9 cellular contexts compared by ENCODE assay signal in the genomic region with DNA sequence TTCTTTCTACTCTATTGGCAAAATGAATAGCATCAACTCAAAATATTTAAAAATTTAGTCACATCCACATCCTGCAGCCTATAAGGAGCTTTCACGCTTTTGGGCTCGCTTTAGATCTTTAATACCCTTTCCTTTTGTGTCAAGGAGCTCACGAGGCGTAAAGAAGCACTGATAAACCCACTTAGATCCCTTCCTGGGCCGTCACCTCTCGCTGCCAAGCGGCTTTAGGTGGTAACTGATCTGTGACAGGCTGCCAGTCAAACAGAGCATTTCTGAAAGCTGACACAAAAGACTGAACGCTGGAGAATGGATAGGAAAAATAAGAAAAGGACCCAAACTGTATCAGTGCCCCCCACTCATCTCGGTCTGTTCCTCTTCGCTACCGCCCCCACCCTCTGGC.
DNase-seq lines count a peak whose midpoint lies in the region; ATAC-seq and TF ChIP-seq lines count a peak whose summit lies in the region.
"Had no signal": no experiment of that assay in that cellular context is flagged by ENCODE, and none has a peak within 500 bp of the region (broad histone marks: within the 10 kb centered on the region; RNA-seq: fewer than 3 reads in every experiment).

No MANE protein-coding gene starts in this region.

- no peaks in the 10 kb centered on the region for H3K36me3 ChIP-seq in transverse colon

- peak overlapping the region in 1 of 4 donors; percentile 7 for H3K4me3 ChIP-seq in transverse colon

- no peak for TF ChIP-seq EP300 in transverse colon (IDR thresholded peaks at IDR 0.05; ENCODE audit: low read depth)

- H3K27me3 Mint-ChIP-seq in CD14-positive monocyte (ENCODE audit: low read depth in 3 of 3) = peaks cover 0 to 2% (median 2%) of the 10 kb centered on the region in 3 donors

- WGBS in transverse colon (ENCODE audit: low coverage in 1 of 2), 2 donors = 43 to 51% methylated on average over 11 of the region's 11 CpGs

- ATAC-seq in GM21529 (IDR thresholded peaks at IDR 0.05; ENCODE audit: unreplicated experiment) = peak; percentile 34

- TF ChIP-seq CTCF in transverse colon (IDR thresholded peaks at IDR 0.05) = no peak
- no peak for TF ChIP-seq CTCF in CD14-positive monocyte (IDR thresholded peaks at IDR 0.05)

- no peak overlapping the region for H3K27ac ChIP-seq in transverse colon

- H3K27me3 ChIP-seq in transverse colon = no peaks in the 10 kb centered on the region

- H3K36me3 Mint-ChIP-seq in CD14-positive monocyte = no peaks in the 10 kb centered on the region
- H3K36me3 Mint-ChIP-seq: activated naive CD4-positive, alpha-beta T cell treated with anti-CD3 and anti-CD28 coated beads, Interleukin-2, amount 50 U/mL, for 72 hours had no signal

- in situ Hi-C loops in transverse colon (cut with MboI; ENCODE audit: low pct_ligation_motif_present in 1 of 4, low pct_unique_long_range_greater_than_20kb in 1 of 4, low sequenced_read_pairs in 3 of 4) = no loop called here

- intact Hi-C loops in transverse colon (cut with DNase I; ENCODE audit: low total_unique reads) = no loop called here
- intact Hi-C loops in CD14-positive monocyte (cut with micrococcal nuclease) = no loop called here

- no peaks in the 10 kb centered on the region for H3K9me3 ChIP-seq in transverse colon

- no peaks in the 10 kb centered on the region for H3K4me1 Mint-ChIP-seq in CD14-positive monocyte

- TF ChIP-seq POLR2A in transverse colon (IDR thresholded peaks at IDR 0.05) = no peak

- peak; percentile 60 for DNase-seq in D341Med (ENCODE audit: low spot score)
- DNase-seq in NCI-H146 treated with DMSO at 0.1 percent for 48 hours (lab: John Stamatoyannopoulos, UW; ENCODE audit: unreplicated experiment) = peak; percentile 3
- peak; percentile 10 for DNase-seq in iPS-NIHi11 (ENCODE audit: low spot score)
- DNase-seq in NCI-H1436 (lab: John Stamatoyannopoulos, UW) = no peak
- DNase-seq in transverse colon = no peak
- DNase-seq in activated CD8-positive, alpha-beta memory T cell treated with anti-CD3 and anti-CD28 coated beads for 24 hours = no peak
- no peak for DNase-seq in CD14-positive monocyte (ENCODE audit: low spot score)

- no peaks in the 10 kb centered on the region for H3K9me3 Mint-ChIP-seq in CD14-positive monocyte
- H3K9me3 Mint-ChIP-seq: activated naive CD4-positive, alpha-beta T cell treated with anti-CD3 and anti-CD28 coated beads, Interleukin-2, amount 50 U/mL, for 72 hours had no signal

- no peak overlapping the region for H3K27ac Mint-ChIP-seq in CD14-positive monocyte
- H3K27ac Mint-ChIP-seq: activated naive CD4-positive, alpha-beta T cell treated with anti-CD3 and anti-CD28 coated beads, Interleukin-2, amount 50 U/mL, for 72 hours had no signal

- H3K4me1 ChIP-seq in transverse colon = no peaks in the 10 kb centered on the region

- no peak overlapping the region for H3K4me3 Mint-ChIP-seq in CD14-positive monocyte

Comparison
In these comparisons a context has a peak if more than half of its experiments do, and no peak if none do; other contexts are left out.
1. DNase-seq: peak in D341Med (single experiment), NCI-H146 treated with DMSO at 0.1 percent for 48 hours (single experiment) and iPS-NIHi11 (single experiment); none in NCI-H1436 (single experiment), transverse colon (single experiment), activated CD8-positive, alpha-beta memory T cell treated with anti-CD3 and anti-CD28 coated beads for 24 hours (single experiment) and CD14-positive monocyte (single experiment).